ENCODE assay signal across 9 cellular contexts in genomic region chr7:140390466-140391190, GRCh38. TPM values are rescaled to one million over a fixed set of nuclear protein-coding genes. Genes with fewer than 3 reads are reported as not detected.
DNase-seq lines count a peak whose midpoint lies in the region; ATAC-seq and TF ChIP-seq lines count a peak whose summit lies in the region.
"Had no signal": no experiment of that assay in that cellular context is flagged by ENCODE, and none has a peak within 500 bp of the region (broad histone marks: within the 10 kb centered on the region; RNA-seq: fewer than 3 reads in every experiment).

No MANE protein-coding gene starts in this region.

- H3K4me3 Mint-ChIP-seq in activated CD4-positive, alpha-beta T cell treated with anti-CD3 and anti-CD28 coated beads, Interleukin-2, amount 10 ng/mL, durations not matched to agents 24 days and 14 days = no peak overlapping the region

- H3K27ac Mint-ChIP-seq in activated CD4-positive, alpha-beta T cell treated with anti-CD3 and anti-CD28 coated beads, Interleukin-2, amount 10 ng/mL, durations not matched to agents 24 days and 14 days = no peak overlapping the region

- peak; percentile 80 for ATAC-seq in HG02852 (IDR thresholded peaks at IDR 0.05; ENCODE audit: unreplicated experiment)

- intact Hi-C loops in activated CD4-positive, alpha-beta T cell treated with anti-CD3 and anti-CD28 coated beads, Interleukin-2, amount 10 ng/mL, durations not matched to agents 24 days and 14 days (cut with micrococcal nuclease) = loop anchor here (2.0 kb wide), 1 partner anchor 32 kb away; no protein-coding TSS in a partner anchor
- intact Hi-C loops in esophagus muscularis mucosa (cut with DNase I) = loop anchor here (10.0 kb wide), 1 partner anchor 284 kb away; the partner anchor contains the start of gene ADCK2

- TF ChIP-seq EP300 in esophagus muscularis mucosa (IDR thresholded peaks at IDR 0.05) = no peak

- DNase-seq in activated CD4-positive, alpha-beta T cell treated with anti-CD3 and anti-CD28 coated beads, Interleukin-2, amount 10 ng/mL, durations not matched to agents 24 days and 14 days = peak; percentile 68
- no peak for DNase-seq in activated CD4-positive, alpha-beta T cell treated with anti-CD3 and anti-CD28 coated beads for 1 hour
- DNase-seq in SKM-1 (lab: John Stamatoyannopoulos, UW; ENCODE audit: unreplicated experiment) = peak; percentile 43
- peak; percentile 48 for DNase-seq in pons (ENCODE audit: low spot score)
- no peak for DNase-seq in esophagus muscularis mucosa (ENCODE audit: extremely low spot score)
- DNase-seq in SK-N-DZ (ENCODE audit: low spot score) = no peak
- no peak for DNase-seq in activated CD8-positive, alpha-beta memory T cell treated with anti-CD3 and anti-CD28 coated beads, Interleukin-2, amount 50 U/mL, for 48 hours

- no peaks in the 10 kb centered on the region for H3K27me3 ChIP-seq in esophagus muscularis mucosa

- peaks cover 0 to 9% (median 1%) of the 10 kb centered on the region in 4 donors for H3K36me3 ChIP-seq in esophagus muscularis mucosa

- no peaks in the 10 kb centered on the region for H3K9me3 ChIP-seq in esophagus muscularis mucosa

- TF ChIP-seq POLR2A in esophagus muscularis mucosa (IDR thresholded peaks at IDR 0.05; ENCODE audit: low read depth) = no peak

- H3K4me1 Mint-ChIP-seq in activated CD4-positive, alpha-beta T cell treated with anti-CD3 and anti-CD28 coated beads, Interleukin-2, amount 10 ng/mL, durations not matched to agents 24 days and 14 days = peaks cover 7% of the 10 kb centered on the region

- H3K27ac ChIP-seq in esophagus muscularis mucosa (replicated peaks in 1 of 4) = no peak overlapping the region

- TF ChIP-seq CTCF in esophagus muscularis mucosa (IDR thresholded peaks at IDR 0.05) = no peak

- no peak overlapping the region for H3K4me3 ChIP-seq in esophagus muscularis mucosa

- peaks cover 0 to 25% (median 11%) of the 10 kb centered on the region in 4 donors for H3K4me1 ChIP-seq in esophagus muscularis mucosa

- 90% methylated on average over 8 of the region's 8 CpGs for WGBS in esophagus muscularis mucosa

- no peaks in the 10 kb centered on the region for H3K27me3 Mint-ChIP-seq in activated CD4-positive, alpha-beta T cell treated with anti-CD3 and anti-CD28 coated beads, Interleukin-2, amount 10 ng/mL, durations not matched to agents 24 days and 14 days

- H3K36me3 Mint-ChIP-seq in activated CD4-positive, alpha-beta T cell treated with anti-CD3 and anti-CD28 coated beads, Interleukin-2, amount 10 ng/mL, durations not matched to agents 24 days and 14 days (ENCODE audit: low read depth) = peaks cover 19% of the 10 kb centered on the region

- H3K9me3 Mint-ChIP-seq in activated CD4-positive, alpha-beta T cell treated with anti-CD3 and anti-CD28 coated beads, Interleukin-2, amount 10 ng/mL, durations not matched to agents 24 days and 14 days = no peaks in the 10 kb centered on the region

RNA-seq across cellular contexts. Expression of gene SLC37A3, which starts 7.7 kb away (rescaled TPM):
- total RNA-seq in activated CD4-positive, alpha-beta T cell treated with anti-CD3 and anti-CD28 coated beads, Interleukin-2, amount 10 ng/mL, durations not matched to agents 24 days and 14 days = 162 and 167 TPM in 2 replicates
- total RNA-seq in esophagus muscularis mucosa = 10 to 100 TPM; 33.1 to 67.8 (median 49.0) TPM
- 58.5 and 67.7 TPM in 2 replicates for polyA plus RNA-seq in SK-N-DZ (2014; cell fraction: cytosol; rRNA removed)
- 180 and 218 TPM in 2 replicates for polyA plus RNA-seq in SK-N-DZ (2014; cell fraction: nucleus; rRNA removed)

RNA-seq across cellular contexts. Expression of gene RAB19, which starts 13.2 kb away (rescaled TPM):
- total RNA-seq in activated CD4-positive, alpha-beta T cell treated with anti-CD3 and anti-CD28 coated beads, Interleukin-2, amount 10 ng/mL, durations not matched to agents 24 days and 14 days = 23.0 and 24.4 TPM in 2 replicates
- not detected for total RNA-seq in esophagus muscularis mucosa
- polyA plus RNA-seq in SK-N-DZ (2014; cell fraction: cytosol; rRNA removed) = not detected in 2 replicates
- polyA plus RNA-seq in SK-N-DZ (2014; cell fraction: nucleus; rRNA removed) = not detected in 2 replicates
- polyA plus RNA-seq: AG04450 had no signal

Comparison
In these comparisons a context has a peak if more than half of its experiments do, and no peak if none do; other contexts are left out.
1. DNase-seq: peak in activated CD4-positive, alpha-beta T cell treated with anti-CD3 and anti-CD28 coated beads, Interleukin-2, amount 10 ng/mL, durations not matched to agents 24 days and 14 days (single experiment), SKM-1 (single experiment) and pons (single experiment); none in activated CD4-positive, alpha-beta T cell treated with anti-CD3 and anti-CD28 coated beads for 1 hour (single experiment), esophagus muscularis mucosa (single experiment), SK-N-DZ (single experiment) and activated CD8-positive, alpha-beta memory T cell treated with anti-CD3 and anti-CD28 coated beads, Interleukin-2, amount 50 U/mL, for 48 hours (single experiment).
2. RNA of gene RAB19, which starts 13.2 kb away (total RNA-seq): 23.0 to 24.4 TPM in activated CD4-positive, alpha-beta T cell treated with anti-CD3 and anti-CD28 coated beads, Interleukin-2, amount 10 ng/mL, durations not matched to agents 24 days and 14 days; not detected in esophagus muscularis mucosa; every median in the first group is over 10 times any median in the second.